ENCODE assay signal across 1 cellular context in the genomic region with DNA sequence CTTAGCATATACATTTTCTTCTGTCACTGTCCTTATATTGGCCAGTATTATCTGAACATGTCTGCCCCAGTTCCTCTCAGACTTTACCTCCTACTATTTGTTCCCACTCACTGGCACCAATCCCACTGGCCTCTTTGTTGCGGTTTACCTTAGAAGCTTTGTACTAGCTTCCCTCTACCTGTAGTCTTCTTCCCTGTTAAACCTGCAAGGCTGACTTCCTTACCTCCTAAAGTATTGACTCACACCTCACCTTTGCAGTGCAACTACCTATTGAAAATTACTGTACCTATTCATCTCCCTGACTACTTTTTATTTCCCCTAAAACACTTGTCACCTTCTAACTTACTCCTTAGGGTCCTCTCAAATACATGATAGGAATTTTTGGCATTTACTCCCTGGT.
TF ChIP-seq lines count a peak whose summit lies in the region.

No MANE protein-coding gene starts in this region.

TF ChIP-seq in WTC11, 78 proteins besides CTCF, POLR2A, EP300 and RAD21 (continued from another document):
- TF ChIP-seq, protein P1, sequence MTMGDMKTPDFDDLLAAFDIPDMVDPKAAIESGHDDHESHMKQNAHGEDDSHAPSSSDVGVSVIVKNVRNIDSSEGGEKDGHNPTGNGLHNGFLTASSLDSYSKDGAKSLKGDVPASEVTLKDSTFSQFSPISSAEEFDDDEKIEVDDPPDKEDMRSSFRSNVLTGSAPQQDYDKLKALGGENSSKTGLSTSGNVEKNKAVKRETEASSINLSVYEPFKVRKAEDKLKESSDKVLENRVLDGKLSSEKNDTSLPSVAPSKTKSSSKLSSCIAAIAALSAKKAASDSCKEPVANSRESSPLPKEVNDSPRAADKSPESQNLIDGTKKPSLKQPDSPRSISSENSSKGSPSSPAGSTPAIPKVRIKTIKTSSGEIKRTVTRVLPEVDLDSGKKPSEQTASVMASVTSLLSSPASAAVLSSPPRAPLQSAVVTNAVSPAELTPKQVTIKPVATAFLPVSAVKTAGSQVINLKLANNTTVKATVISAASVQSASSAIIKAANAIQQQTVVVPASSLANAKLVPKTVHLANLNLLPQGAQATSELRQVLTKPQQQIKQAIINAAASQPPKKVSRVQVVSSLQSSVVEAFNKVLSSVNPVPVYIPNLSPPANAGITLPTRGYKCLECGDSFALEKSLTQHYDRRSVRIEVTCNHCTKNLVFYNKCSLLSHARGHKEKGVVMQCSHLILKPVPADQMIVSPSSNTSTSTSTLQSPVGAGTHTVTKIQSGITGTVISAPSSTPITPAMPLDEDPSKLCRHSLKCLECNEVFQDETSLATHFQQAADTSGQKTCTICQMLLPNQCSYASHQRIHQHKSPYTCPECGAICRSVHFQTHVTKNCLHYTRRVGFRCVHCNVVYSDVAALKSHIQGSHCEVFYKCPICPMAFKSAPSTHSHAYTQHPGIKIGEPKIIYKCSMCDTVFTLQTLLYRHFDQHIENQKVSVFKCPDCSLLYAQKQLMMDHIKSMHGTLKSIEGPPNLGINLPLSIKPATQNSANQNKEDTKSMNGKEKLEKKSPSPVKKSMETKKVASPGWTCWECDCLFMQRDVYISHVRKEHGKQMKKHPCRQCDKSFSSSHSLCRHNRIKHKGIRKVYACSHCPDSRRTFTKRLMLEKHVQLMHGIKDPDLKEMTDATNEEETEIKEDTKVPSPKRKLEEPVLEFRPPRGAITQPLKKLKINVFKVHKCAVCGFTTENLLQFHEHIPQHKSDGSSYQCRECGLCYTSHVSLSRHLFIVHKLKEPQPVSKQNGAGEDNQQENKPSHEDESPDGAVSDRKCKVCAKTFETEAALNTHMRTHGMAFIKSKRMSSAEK (CRISPR knock-in tag; IDR thresholded peaks at IDR 0.05; ENCODE audit: borderline replicate concordance): no peak
- TF ChIP-seq ESRRA (CRISPR knock-in tag; IDR thresholded peaks at IDR 0.05; ENCODE audit: borderline replicate concordance): no peak
- TF ChIP-seq TEAD1 (CRISPR knock-in tag; IDR thresholded peaks at IDR 0.05): no peak
- TF ChIP-seq ZNF671 (CRISPR knock-in tag; IDR thresholded peaks at IDR 0.05): no peak
- TF ChIP-seq, protein P2, sequence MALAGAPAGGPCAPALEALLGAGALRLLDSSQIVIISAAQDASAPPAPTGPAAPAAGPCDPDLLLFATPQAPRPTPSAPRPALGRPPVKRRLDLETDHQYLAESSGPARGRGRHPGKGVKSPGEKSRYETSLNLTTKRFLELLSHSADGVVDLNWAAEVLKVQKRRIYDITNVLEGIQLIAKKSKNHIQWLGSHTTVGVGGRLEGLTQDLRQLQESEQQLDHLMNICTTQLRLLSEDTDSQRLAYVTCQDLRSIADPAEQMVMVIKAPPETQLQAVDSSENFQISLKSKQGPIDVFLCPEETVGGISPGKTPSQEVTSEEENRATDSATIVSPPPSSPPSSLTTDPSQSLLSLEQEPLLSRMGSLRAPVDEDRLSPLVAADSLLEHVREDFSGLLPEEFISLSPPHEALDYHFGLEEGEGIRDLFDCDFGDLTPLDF (CRISPR knock-in tag; IDR thresholded peaks at IDR 0.05): no peak
- TF ChIP-seq PRDM15 (CRISPR knock-in tag; IDR thresholded peaks at IDR 0.05): no peak
- TF ChIP-seq ZNF232 (CRISPR knock-in tag; IDR thresholded peaks at IDR 0.05): no peak
- no peak for TF ChIP-seq TP53 (CRISPR knock-in tag; IDR thresholded peaks at IDR 0.05)
- TF ChIP-seq ZNF396 (CRISPR knock-in tag; IDR thresholded peaks at IDR 0.05; ENCODE audit: borderline replicate concordance): no peak
- no peak for TF ChIP-seq FOXP1 (CRISPR knock-in tag; IDR thresholded peaks at IDR 0.05; ENCODE audit: borderline replicate concordance)
- TF ChIP-seq ELF4 (CRISPR knock-in tag; IDR thresholded peaks at IDR 0.05; ENCODE audit: low read depth): no peak
- TF ChIP-seq CBFB (CRISPR knock-in tag; IDR thresholded peaks at IDR 0.05; ENCODE audit: low read depth): no peak
- TF ChIP-seq, protein P3, sequence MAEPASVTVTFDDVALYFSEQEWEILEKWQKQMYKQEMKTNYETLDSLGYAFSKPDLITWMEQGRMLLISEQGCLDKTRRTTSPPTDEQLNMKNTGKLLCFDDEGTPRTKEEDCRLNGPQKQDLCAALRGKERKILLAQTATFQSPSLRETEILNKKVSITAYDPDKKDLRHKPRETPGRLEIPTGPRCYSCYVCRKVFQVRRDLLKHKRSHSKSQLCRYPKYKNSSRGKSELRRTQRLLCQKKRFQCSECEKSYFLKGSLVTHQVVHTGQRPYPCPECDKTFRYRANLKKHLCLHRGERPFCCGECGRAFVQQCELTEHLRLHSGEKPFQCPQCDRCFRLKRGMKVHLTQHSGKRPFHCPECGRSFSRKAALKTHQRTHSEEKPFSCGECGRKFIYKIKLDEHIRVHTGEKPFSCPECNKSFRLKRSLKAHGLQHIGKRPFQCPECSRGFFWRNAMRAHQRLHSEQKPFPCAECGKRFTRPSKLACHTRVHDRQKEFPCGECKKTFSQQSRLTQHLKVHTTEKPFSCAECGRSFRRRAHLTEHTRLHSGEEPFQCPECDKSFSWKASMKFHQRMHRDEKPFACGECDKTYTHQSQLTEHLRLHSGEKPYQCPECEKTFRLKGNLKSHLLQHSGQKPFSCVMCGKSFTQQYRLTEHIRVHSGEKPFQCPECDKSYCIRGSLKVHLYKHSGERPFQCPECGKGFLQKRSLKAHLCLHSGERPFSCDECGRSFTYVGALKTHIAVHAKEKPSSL (CRISPR knock-in tag; conservative IDR thresholded peaks at IDR 0.05): no peak
